1 cellular context compared by ENCODE assay signal in the genomic region with DNA sequence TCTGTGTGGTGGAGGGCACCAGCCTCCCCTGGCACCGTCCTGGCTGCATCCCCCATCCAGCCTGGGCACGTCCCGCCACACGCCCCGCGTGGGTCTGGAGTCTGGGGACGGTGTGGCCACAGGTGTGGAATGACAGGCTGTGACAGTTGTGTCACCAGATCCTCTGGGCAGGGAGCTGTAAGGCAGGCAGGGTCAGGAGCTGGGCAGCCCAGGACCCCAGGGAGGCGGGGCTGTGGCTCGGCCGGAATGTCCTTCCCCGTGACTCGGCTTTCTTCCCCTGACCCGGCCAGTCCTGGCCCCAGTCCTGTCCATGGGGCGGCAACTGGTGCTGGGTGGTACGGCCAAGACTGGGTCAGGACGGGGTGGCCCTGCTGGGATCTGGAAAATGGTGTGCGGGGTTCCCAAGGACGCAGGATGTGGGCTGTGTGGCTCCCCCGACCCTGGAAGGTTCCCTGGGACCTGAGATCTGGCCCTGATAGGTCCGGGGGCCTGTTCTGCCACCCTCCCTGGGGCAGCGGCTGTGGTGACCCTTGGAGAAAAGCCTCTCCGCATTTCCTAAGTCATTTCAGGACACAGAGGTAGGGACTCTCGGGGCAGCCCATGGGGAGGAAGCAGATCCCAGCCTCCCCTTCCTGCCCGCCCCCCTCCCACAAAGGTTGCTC.
TF ChIP-seq lines count a peak whose summit lies in the region.

No MANE protein-coding gene starts in this region.

TF ChIP-seq in HepG2, 621 proteins besides CTCF, POLR2A, EP300 and RAD21 (continued from another document and continues in another):
- TF ChIP-seq, protein P1, sequence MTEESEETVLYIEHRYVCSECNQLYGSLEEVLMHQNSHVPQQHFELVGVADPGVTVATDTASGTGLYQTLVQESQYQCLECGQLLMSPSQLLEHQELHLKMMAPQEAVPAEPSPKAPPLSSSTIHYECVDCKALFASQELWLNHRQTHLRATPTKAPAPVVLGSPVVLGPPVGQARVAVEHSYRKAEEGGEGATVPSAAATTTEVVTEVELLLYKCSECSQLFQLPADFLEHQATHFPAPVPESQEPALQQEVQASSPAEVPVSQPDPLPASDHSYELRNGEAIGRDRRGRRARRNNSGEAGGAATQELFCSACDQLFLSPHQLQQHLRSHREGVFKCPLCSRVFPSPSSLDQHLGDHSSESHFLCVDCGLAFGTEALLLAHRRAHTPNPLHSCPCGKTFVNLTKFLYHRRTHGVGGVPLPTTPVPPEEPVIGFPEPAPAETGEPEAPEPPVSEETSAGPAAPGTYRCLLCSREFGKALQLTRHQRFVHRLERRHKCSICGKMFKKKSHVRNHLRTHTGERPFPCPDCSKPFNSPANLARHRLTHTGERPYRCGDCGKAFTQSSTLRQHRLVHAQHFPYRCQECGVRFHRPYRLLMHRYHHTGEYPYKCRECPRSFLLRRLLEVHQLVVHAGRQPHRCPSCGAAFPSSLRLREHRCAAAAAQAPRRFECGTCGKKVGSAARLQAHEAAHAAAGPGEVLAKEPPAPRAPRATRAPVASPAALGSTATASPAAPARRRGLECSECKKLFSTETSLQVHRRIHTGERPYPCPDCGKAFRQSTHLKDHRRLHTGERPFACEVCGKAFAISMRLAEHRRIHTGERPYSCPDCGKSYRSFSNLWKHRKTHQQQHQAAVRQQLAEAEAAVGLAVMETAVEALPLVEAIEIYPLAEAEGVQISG (CRISPR knock-in tag; IDR thresholded peaks at IDR 0.05): peak; percentile 32; the same call in 1 of the 2 replicates
- TF ChIP-seq GLI4 (CRISPR knock-in tag; IDR thresholded peaks at IDR 0.05; ENCODE audit: borderline replicate concordance): peak; percentile 43; the same call in 1 of the 2 replicates
- TF ChIP-seq KMT2B (CRISPR knock-in tag; IDR thresholded peaks at IDR 0.05): peak; percentile 33; the same call in 1 of the 2 replicates
- TF ChIP-seq, protein P2, sequence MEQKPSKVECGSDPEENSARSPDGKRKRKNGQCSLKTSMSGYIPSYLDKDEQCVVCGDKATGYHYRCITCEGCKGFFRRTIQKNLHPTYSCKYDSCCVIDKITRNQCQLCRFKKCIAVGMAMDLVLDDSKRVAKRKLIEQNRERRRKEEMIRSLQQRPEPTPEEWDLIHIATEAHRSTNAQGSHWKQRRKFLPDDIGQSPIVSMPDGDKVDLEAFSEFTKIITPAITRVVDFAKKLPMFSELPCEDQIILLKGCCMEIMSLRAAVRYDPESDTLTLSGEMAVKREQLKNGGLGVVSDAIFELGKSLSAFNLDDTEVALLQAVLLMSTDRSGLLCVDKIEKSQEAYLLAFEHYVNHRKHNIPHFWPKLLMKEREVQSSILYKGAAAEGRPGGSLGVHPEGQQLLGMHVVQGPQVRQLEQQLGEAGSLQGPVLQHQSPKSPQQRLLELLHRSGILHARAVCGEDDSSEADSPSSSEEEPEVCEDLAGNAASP (CRISPR knock-in tag; IDR thresholded peaks at IDR 0.05; ENCODE audit: borderline replicate concordance): peak; percentile 60
- 0 out of 2 replicates have a peak, but pooled peaks have one; percentile 51 for TF ChIP-seq ZNF619 (CRISPR knock-in tag; IDR thresholded peaks at IDR 0.05)
- TF ChIP-seq, protein P3, sequence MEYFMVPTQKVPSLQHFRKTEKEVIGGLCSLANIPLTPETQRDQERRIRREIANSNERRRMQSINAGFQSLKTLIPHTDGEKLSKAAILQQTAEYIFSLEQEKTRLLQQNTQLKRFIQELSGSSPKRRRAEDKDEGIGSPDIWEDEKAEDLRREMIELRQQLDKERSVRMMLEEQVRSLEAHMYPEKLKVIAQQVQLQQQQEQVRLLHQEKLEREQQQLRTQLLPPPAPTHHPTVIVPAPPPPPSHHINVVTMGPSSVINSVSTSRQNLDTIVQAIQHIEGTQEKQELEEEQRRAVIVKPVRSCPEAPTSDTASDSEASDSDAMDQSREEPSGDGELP (IDR thresholded peaks at IDR 0.05; ENCODE audit: borderline replicate concordance, low read depth): 0 out of 2 replicates have a peak, but pooled peaks have one; percentile 17
- peak; percentile 62; the same call in 1 of the 2 replicates for TF ChIP-seq GABPB1 (CRISPR knock-in tag; IDR thresholded peaks at IDR 0.05)
- TF ChIP-seq, protein P4, sequence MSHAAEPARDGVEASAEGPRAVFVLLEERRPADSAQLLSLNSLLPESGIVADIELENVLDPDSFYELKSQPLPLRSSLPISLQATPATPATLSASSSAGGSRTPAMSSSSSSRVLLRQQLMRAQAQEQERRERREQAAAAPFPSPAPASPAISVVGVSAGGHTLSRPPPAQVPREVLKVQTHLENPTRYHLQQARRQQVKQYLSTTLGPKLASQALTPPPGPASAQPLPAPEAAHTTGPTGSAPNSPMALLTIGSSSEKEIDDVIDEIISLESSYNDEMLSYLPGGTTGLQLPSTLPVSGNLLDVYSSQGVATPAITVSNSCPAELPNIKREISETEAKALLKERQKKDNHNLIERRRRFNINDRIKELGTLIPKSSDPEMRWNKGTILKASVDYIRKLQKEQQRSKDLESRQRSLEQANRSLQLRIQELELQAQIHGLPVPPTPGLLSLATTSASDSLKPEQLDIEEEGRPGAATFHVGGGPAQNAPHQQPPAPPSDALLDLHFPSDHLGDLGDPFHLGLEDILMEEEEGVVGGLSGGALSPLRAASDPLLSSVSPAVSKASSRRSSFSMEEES (CRISPR knock-in tag; IDR thresholded peaks at IDR 0.05): peak; percentile 84
- TF ChIP-seq ZNF441 (CRISPR knock-in tag; IDR thresholded peaks at IDR 0.05; ENCODE audit: borderline replicate concordance): peak; percentile 42; the same call in 1 of the 2 replicates
- TF ChIP-seq, protein P5, sequence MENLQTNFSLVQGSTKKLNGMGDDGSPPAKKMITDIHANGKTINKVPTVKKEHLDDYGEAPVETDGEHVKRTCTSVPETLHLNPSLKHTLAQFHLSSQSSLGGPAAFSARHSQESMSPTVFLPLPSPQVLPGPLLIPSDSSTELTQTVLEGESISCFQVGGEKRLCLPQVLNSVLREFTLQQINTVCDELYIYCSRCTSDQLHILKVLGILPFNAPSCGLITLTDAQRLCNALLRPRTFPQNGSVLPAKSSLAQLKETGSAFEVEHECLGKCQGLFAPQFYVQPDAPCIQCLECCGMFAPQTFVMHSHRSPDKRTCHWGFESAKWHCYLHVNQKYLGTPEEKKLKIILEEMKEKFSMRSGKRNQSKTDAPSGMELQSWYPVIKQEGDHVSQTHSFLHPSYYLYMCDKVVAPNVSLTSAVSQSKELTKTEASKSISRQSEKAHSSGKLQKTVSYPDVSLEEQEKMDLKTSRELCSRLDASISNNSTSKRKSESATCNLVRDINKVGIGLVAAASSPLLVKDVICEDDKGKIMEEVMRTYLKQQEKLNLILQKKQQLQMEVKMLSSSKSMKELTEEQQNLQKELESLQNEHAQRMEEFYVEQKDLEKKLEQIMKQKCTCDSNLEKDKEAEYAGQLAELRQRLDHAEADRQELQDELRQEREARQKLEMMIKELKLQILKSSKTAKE (CRISPR knock-in tag; IDR thresholded peaks at IDR 0.05; ENCODE audit: borderline replicate concordance): 0 out of 2 replicates have a peak, but pooled peaks have one; percentile 2
- TF ChIP-seq, protein P6, sequence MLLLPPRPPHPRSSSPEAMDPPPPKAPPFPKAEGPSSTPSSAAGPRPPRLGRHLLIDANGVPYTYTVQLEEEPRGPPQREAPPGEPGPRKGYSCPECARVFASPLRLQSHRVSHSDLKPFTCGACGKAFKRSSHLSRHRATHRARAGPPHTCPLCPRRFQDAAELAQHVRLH (CRISPR knock-in tag; IDR thresholded peaks at IDR 0.05; ENCODE audit: borderline replicate concordance, low read depth): peak; percentile 73; the same call in 1 of the 2 replicates
- TF ChIP-seq, protein P7, sequence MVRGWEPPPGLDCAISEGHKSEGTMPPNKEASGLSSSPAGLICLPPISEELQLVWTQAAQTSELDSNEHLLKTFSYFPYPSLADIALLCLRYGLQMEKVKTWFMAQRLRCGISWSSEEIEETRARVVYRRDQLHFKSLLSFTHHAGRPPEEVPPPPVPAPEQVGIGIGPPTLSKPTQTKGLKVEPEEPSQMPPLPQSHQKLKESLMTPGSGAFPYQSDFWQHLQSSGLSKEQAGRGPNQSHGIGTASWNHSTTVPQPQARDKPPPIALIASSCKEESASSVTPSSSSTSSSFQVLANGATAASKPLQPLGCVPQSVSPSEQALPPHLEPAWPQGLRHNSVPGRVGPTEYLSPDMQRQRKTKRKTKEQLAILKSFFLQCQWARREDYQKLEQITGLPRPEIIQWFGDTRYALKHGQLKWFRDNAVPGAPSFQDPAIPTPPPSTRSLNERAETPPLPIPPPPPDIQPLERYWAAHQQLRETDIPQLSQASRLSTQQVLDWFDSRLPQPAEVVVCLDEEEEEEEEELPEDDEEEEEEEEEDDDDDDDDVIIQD (CRISPR knock-in tag; IDR thresholded peaks at IDR 0.05; ENCODE audit: low read depth): 0 out of 2 replicates have a peak, but pooled peaks have one; percentile 42
- TF ChIP-seq, protein P8, sequence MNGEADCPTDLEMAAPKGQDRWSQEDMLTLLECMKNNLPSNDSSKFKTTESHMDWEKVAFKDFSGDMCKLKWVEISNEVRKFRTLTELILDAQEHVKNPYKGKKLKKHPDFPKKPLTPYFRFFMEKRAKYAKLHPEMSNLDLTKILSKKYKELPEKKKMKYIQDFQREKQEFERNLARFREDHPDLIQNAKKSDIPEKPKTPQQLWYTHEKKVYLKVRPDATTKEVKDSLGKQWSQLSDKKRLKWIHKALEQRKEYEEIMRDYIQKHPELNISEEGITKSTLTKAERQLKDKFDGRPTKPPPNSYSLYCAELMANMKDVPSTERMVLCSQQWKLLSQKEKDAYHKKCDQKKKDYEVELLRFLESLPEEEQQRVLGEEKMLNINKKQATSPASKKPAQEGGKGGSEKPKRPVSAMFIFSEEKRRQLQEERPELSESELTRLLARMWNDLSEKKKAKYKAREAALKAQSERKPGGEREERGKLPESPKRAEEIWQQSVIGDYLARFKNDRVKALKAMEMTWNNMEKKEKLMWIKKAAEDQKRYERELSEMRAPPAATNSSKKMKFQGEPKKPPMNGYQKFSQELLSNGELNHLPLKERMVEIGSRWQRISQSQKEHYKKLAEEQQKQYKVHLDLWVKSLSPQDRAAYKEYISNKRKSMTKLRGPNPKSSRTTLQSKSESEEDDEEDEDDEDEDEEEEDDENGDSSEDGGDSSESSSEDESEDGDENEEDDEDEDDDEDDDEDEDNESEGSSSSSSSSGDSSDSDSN (CRISPR knock-in tag; IDR thresholded peaks at IDR 0.05): peak; percentile 76
- peak; percentile 63 for TF ChIP-seq POLR2G (IDR thresholded peaks at IDR 0.05; ENCODE audit: low read depth, low read length)
- TF ChIP-seq SOX13 (IDR thresholded peaks at IDR 0.05): no peak
- TF ChIP-seq SOX13 (CRISPR knock-in tag; conservative IDR thresholded peaks at IDR 0.05 in 1 of 2, IDR thresholded peaks at IDR 0.05 in 1 of 2): 0 out of 4 replicates have a peak, but pooled peaks of 1 of the 2 experiments have one; percentile 16
- TF ChIP-seq, protein P9, sequence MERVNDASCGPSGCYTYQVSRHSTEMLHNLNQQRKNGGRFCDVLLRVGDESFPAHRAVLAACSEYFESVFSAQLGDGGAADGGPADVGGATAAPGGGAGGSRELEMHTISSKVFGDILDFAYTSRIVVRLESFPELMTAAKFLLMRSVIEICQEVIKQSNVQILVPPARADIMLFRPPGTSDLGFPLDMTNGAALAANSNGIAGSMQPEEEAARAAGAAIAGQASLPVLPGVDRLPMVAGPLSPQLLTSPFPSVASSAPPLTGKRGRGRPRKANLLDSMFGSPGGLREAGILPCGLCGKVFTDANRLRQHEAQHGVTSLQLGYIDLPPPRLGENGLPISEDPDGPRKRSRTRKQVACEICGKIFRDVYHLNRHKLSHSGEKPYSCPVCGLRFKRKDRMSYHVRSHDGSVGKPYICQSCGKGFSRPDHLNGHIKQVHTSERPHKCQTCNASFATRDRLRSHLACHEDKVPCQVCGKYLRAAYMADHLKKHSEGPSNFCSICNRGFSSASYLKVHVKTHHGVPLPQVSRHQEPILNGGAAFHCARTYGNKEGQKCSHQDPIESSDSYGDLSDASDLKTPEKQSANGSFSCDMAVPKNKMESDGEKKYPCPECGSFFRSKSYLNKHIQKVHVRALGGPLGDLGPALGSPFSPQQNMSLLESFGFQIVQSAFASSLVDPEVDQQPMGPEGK (CRISPR knock-in tag; IDR thresholded peaks at IDR 0.05): peak; percentile 56
- peak; percentile 70 for TF ChIP-seq ZNF263 (CRISPR knock-in tag; IDR thresholded peaks at IDR 0.05)
- TF ChIP-seq ZFP90 (CRISPR knock-in tag; IDR thresholded peaks at IDR 0.05; ENCODE audit: borderline replicate concordance): 0 out of 2 replicates have a peak, but pooled peaks have one; percentile 62
